1 cellular context compared by ENCODE assay signal in the genomic region with DNA sequence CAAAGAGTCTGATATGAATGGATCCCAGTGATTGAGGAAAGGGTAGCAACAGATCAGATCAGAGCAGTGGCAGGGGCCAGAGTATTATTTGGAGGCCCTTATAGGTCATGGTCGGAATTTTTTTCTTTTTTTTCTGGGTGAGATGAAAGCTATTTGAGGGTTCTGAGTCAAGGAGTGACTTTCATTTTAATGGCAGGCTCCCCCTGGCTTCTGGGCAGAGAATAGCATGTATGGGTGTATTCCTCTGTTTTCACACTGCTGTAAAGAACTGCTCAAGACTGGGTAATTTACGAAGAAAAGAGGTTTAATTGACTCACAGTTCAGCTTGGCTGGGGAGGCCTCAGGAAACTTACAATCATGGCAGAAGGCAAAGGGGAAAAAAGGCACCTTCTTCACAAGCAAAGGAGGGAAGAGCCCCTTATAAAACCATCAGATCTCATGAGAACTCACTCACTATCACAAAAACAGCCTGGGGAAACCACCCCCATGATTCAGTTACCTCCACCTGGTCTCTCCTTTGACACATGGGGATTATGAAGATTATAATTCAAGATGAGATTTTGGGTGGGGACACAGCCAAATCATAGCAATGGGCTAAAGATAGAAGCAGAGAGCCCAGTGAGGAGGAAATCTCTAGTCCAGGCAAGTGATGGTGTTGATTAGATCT.
TF ChIP-seq lines count a peak whose summit lies in the region.

No MANE protein-coding gene starts in this region.

TF ChIP-seq in GM12878, 131 proteins besides CTCF, POLR2A, EP300 and RAD21 (continues in another document):
- TF ChIP-seq, protein P1, sequence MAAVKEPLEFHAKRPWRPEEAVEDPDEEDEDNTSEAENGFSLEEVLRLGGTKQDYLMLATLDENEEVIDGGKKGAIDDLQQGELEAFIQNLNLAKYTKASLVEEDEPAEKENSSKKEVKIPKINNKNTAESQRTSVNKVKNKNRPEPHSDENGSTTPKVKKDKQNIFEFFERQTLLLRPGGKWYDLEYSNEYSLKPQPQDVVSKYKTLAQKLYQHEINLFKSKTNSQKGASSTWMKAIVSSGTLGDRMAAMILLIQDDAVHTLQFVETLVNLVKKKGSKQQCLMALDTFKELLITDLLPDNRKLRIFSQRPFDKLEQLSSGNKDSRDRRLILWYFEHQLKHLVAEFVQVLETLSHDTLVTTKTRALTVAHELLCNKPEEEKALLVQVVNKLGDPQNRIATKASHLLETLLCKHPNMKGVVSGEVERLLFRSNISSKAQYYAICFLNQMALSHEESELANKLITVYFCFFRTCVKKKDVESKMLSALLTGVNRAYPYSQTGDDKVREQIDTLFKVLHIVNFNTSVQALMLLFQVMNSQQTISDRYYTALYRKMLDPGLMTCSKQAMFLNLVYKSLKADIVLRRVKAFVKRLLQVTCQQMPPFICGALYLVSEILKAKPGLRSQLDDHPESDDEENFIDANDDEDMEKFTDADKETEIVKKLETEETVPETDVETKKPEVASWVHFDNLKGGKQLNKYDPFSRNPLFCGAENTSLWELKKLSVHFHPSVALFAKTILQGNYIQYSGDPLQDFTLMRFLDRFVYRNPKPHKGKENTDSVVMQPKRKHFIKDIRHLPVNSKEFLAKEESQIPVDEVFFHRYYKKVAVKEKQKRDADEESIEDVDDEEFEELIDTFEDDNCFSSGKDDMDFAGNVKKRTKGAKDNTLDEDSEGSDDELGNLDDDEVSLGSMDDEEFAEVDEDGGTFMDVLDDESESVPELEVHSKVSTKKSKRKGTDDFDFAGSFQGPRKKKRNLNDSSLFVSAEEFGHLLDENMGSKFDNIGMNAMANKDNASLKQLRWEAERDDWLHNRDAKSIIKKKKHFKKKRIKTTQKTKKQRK (IDR thresholded peaks at IDR 0.05; ENCODE audit: low read depth, low read length) = no peak
- TF ChIP-seq, protein P2, sequence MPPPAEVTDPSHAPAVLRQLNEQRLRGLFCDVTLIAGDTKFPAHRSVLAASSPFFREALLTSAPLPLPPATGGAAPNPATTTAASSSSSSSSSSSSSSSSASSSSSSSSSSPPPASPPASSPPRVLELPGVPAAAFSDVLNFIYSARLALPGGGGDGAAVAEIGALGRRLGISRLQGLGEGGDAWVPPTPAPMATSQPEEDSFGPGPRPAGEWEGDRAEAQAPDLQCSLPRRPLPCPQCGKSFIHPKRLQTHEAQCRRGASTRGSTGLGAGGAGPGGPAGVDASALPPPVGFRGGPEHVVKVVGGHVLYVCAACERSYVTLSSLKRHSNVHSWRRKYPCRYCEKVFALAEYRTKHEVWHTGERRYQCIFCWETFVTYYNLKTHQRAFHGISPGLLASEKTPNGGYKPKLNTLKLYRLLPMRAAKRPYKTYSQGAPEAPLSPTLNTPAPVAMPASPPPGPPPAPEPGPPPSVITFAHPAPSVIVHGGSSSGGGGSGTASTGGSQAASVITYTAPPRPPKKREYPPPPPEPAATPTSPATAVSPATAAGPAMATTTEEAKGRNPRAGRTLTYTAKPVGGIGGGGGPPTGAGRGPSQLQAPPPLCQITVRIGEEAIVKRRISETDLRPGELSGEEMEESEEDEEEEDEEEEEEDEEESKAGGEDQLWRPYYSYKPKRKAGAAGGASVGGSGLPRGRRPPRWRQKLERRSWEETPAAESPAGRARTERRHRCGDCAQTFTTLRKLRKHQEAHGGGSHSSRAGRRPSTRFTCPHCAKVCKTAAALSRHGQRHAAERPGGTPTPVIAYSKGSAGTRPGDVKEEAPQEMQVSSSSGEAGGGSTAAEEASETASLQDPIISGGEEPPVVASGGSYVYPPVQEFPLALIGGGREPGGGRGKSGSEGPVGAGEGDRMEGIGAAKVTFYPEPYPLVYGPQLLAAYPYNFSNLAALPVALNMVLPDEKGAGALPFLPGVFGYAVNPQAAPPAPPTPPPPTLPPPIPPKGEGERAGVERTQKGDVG (CRISPR knock-in tag; IDR thresholded peaks at IDR 0.05) = no peak
- TF ChIP-seq POLR2AphosphoS2 (IDR thresholded peaks at IDR 0.05; ENCODE audit: low read depth, low read length) (no peak), ZNF384 (IDR thresholded peaks at IDR 0.05; ENCODE audit: borderline replicate concordance, low read depth, low read length) (peak; percentile 55; the same call in 1 of the 2 replicates), RUNX3 (IDR thresholded peaks at IDR 0.05; ENCODE audit: low read length) (peak; percentile 27; the same call in 1 of the 2 replicates), SMARCA5 (IDR thresholded peaks at IDR 0.05) (0 out of 2 replicates have a peak, but pooled peaks have one; percentile 18), MXI1 (IDR thresholded peaks at IDR 0.05; ENCODE audit: low read depth, low read length) (no peak), HDGF (IDR thresholded peaks at IDR 0.05) (no peak), NFIC (IDR thresholded peaks at IDR 0.05; ENCODE audit: low read depth, low read length) (no peak), CEBPB (IDR thresholded peaks at IDR 0.05; ENCODE audit: borderline replicate concordance in 1 of 2, low read depth in 2 of 2, low read length in 2 of 2) (no peak), MTA2 (IDR thresholded peaks at IDR 0.05; ENCODE audit: low read depth) (0 out of 2 replicates have a peak, but pooled peaks have one; percentile 10), MEF2B (IDR thresholded peaks at IDR 0.05; ENCODE audit: partially characterized antibody, poor library complexity, severe bottlenecking) (no peak), ZSCAN29 (IDR thresholded peaks at IDR 0.05) (no peak), SMC3 (IDR thresholded peaks at IDR 0.05; ENCODE audit: borderline replicate concordance, low read length) (peak; percentile 36; the same call in 1 of the 2 replicates), NBN (IDR thresholded peaks at IDR 0.05) (peak; percentile 20; the same call in 1 of the 2 replicates), SMAD5 (IDR thresholded peaks at IDR 0.05; ENCODE audit: low read depth) (no peak), YY1 (IDR thresholded peaks at IDR 0.05; ENCODE audit: low read depth, low read length) (peak; percentile 58), BMI1 (IDR thresholded peaks at IDR 0.05; ENCODE audit: borderline replicate concordance) (no peak), JUNB (IDR thresholded peaks at IDR 0.05) (peak; percentile 66), PAX8 (IDR thresholded peaks at IDR 0.05) (no peak), GATAD2B (conservative IDR thresholded peaks at IDR 0.05; ENCODE audit: low read depth) (no peak), IKZF1 (conservative IDR thresholded peaks at IDR 0.05) (no peak), EED (IDR thresholded peaks at IDR 0.05; ENCODE audit: low read depth) (no peak), MEF2A (IDR thresholded peaks at IDR 0.05; ENCODE audit: insufficient read depth, low read depth, low read length) (peak; percentile 82), SPI1 (IDR thresholded peaks at IDR 0.05; ENCODE audit: borderline replicate concordance, insufficient read depth, low read depth, low read length) (no peak), FOXK2 (IDR thresholded peaks at IDR 0.05) (no peak), IRF4 (IDR thresholded peaks at IDR 0.05; ENCODE audit: low read depth, low read length) (no peak), TAF1 (IDR thresholded peaks at IDR 0.05; ENCODE audit: borderline replicate concordance, low read depth, low read length) (no peak)
- TF ChIP-seq, protein P3, sequence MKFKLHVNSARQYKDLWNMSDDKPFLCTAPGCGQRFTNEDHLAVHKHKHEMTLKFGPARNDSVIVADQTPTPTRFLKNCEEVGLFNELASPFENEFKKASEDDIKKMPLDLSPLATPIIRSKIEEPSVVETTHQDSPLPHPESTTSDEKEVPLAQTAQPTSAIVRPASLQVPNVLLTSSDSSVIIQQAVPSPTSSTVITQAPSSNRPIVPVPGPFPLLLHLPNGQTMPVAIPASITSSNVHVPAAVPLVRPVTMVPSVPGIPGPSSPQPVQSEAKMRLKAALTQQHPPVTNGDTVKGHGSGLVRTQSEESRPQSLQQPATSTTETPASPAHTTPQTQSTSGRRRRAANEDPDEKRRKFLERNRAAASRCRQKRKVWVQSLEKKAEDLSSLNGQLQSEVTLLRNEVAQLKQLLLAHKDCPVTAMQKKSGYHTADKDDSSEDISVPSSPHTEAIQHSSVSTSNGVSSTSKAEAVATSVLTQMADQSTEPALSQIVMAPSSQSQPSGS (IDR thresholded peaks at IDR 0.05; ENCODE audit: low read length) = 0 out of 2 replicates have a peak, but pooled peaks have one; percentile 38
- TF ChIP-seq, protein P4, sequence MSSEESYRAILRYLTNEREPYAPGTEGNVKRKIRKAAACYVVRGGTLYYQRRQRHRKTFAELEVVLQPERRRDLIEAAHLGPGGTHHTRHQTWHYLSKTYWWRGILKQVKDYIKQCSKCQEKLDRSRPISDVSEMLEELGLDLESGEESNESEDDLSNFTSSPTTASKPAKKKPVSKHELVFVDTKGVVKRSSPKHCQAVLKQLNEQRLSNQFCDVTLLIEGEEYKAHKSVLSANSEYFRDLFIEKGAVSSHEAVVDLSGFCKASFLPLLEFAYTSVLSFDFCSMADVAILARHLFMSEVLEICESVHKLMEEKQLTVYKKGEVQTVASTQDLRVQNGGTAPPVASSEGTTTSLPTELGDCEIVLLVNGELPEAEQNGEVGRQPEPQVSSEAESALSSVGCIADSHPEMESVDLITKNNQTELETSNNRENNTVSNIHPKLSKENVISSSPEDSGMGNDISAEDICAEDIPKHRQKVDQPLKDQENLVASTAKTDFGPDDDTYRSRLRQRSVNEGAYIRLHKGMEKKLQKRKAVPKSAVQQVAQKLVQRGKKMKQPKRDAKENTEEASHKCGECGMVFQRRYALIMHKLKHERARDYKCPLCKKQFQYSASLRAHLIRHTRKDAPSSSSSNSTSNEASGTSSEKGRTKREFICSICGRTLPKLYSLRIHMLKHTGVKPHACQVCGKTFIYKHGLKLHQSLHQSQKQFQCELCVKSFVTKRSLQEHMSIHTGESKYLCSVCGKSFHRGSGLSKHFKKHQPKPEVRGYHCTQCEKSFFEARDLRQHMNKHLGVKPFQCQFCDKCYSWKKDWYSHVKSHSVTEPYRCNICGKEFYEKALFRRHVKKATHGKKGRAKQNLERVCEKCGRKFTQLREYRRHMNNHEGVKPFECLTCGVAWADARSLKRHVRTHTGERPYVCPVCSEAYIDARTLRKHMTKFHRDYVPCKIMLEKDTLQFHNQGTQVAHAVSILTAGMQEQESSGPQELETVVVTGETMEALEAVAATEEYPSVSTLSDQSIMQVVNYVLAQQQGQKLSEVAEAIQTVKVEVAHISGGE (CRISPR knock-in tag; IDR thresholded peaks at IDR 0.05) = no peak
- TF ChIP-seq, protein P5, sequence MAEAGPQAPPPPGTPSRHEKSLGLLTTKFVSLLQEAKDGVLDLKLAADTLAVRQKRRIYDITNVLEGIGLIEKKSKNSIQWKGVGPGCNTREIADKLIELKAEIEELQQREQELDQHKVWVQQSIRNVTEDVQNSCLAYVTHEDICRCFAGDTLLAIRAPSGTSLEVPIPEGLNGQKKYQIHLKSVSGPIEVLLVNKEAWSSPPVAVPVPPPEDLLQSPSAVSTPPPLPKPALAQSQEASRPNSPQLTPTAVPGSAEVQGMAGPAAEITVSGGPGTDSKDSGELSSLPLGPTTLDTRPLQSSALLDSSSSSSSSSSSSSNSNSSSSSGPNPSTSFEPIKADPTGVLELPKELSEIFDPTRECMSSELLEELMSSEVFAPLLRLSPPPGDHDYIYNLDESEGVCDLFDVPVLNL (IDR thresholded peaks at IDR 0.05; ENCODE audit: low read depth, low read length) = no peak
- TF ChIP-seq, protein P6, sequence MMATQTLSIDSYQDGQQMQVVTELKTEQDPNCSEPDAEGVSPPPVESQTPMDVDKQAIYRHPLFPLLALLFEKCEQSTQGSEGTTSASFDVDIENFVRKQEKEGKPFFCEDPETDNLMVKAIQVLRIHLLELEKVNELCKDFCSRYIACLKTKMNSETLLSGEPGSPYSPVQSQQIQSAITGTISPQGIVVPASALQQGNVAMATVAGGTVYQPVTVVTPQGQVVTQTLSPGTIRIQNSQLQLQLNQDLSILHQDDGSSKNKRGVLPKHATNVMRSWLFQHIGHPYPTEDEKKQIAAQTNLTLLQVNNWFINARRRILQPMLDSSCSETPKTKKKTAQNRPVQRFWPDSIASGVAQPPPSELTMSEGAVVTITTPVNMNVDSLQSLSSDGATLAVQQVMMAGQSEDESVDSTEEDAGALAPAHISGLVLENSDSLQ (IDR thresholded peaks at IDR 0.05) = no peak
- TF ChIP-seq, protein P7, sequence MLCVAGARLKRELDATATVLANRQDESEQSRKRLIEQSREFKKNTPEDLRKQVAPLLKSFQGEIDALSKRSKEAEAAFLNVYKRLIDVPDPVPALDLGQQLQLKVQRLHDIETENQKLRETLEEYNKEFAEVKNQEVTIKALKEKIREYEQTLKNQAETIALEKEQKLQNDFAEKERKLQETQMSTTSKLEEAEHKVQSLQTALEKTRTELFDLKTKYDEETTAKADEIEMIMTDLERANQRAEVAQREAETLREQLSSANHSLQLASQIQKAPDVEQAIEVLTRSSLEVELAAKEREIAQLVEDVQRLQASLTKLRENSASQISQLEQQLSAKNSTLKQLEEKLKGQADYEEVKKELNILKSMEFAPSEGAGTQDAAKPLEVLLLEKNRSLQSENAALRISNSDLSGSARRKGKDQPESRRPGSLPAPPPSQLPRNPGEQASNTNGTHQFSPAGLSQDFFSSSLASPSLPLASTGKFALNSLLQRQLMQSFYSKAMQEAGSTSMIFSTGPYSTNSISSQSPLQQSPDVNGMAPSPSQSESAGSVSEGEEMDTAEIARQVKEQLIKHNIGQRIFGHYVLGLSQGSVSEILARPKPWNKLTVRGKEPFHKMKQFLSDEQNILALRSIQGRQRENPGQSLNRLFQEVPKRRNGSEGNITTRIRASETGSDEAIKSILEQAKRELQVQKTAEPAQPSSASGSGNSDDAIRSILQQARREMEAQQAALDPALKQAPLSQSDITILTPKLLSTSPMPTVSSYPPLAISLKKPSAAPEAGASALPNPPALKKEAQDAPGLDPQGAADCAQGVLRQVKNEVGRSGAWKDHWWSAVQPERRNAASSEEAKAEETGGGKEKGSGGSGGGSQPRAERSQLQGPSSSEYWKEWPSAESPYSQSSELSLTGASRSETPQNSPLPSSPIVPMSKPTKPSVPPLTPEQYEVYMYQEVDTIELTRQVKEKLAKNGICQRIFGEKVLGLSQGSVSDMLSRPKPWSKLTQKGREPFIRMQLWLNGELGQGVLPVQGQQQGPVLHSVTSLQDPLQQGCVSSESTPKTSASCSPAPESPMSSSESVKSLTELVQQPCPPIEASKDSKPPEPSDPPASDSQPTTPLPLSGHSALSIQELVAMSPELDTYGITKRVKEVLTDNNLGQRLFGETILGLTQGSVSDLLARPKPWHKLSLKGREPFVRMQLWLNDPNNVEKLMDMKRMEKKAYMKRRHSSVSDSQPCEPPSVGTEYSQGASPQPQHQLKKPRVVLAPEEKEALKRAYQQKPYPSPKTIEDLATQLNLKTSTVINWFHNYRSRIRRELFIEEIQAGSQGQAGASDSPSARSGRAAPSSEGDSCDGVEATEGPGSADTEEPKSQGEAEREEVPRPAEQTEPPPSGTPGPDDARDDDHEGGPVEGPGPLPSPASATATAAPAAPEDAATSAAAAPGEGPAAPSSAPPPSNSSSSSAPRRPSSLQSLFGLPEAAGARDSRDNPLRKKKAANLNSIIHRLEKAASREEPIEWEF (IDR thresholded peaks at IDR 0.05; ENCODE audit: insufficient replicate concordance, low read depth, low read length) = no peak
